2 cellular contexts compared by ENCODE assay signal in the genomic region with DNA sequence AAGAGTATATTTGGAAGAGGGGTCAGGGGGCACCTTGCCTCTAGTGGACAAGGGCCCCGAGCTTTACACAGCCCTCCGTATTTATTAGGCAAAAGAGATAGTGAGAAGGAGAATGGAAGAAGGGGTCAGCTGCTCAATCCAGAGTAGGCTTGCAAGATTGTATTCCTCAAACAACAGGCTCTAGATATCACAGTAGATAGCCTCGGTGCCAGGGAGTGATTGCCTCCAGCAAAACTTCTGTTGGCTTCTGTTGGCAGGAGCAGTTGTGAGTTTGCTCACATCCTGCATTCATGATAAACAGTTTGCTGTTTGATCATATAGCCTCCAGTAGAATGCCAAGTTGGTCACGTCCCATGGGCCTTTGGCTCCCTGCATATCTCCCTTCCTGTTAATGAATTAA. TPM values are rescaled to one million over a fixed set of nuclear protein-coding genes. Genes with fewer than 3 reads are reported as not detected.
"Had no signal": no experiment of that assay in that cellular context is flagged by ENCODE, and none has a peak within 500 bp of the region (broad histone marks: within the 10 kb centered on the region; RNA-seq: fewer than 3 reads in every experiment).

No MANE protein-coding gene starts in this region.

RNA-seq across cellular contexts. Expression of a gene that starts 46.1 kb away (rescaled TPM):
- total RNA-seq: HFFc6, HT1080 had no signal
